17 cellular contexts compared by ENCODE assay signal in genomic region chr3:32354362-32354778, GRCh38. TPM values are rescaled to one million over a fixed set of nuclear protein-coding genes. Genes with fewer than 3 reads are reported as not detected.
DNase-seq lines count a peak whose midpoint lies in the region; ATAC-seq lines count a peak whose summit lies in the region.
"Had no signal": no experiment of that assay in that cellular context is flagged by ENCODE, and none has a peak within 500 bp of the region (broad histone marks: within the 10 kb centered on the region; RNA-seq: fewer than 3 reads in every experiment).

No MANE protein-coding gene starts in this region.

- no peaks in the 10 kb centered on the region for H3K36me3 ChIP-seq in HUES64 (ENCODE audit: insufficient read depth, low read length)
- H3K36me3 ChIP-seq: sigmoid colon had no signal

- ATAC-seq in HG03378 (IDR thresholded peaks at IDR 0.05; ENCODE audit: unreplicated experiment) (no peak), HG03280 (IDR thresholded peaks at IDR 0.05; ENCODE audit: unreplicated experiment) (no peak)
- ATAC-seq: WTC11 had no signal

- H3K9me3 ChIP-seq in HUES64 (ENCODE audit: insufficient read depth, low read depth, low read length), result no peaks in the 10 kb centered on the region
- H3K9me3 ChIP-seq: sigmoid colon, testis had no signal

- no peak overlapping the region for H3K4me3 ChIP-seq in HUES64 (ENCODE audit: low read length)
- H3K4me3 ChIP-seq: coronary artery, sigmoid colon, testis had no signal

- H3K4me1 ChIP-seq in HUES64 (ENCODE audit: insufficient read depth, low read length), result peaks cover 12% of the 10 kb centered on the region
- H3K4me1 ChIP-seq: sigmoid colon, testis had no signal

- H3K27me3 ChIP-seq in HUES64 (ENCODE audit: insufficient read depth, low read length), result no peaks in the 10 kb centered on the region
- H3K27me3 ChIP-seq: sigmoid colon, testis had no signal

- 0 out of 2 replicates have a peak overlapping the region, but pooled peaks have one; percentile 8 for H3K27ac ChIP-seq in HUES64 (ENCODE audit: low read depth, low read length)
- H3K27ac ChIP-seq: coronary artery, sigmoid colon, testis had no signal

- no peak overlapping the region for H3K9ac ChIP-seq in HUES64 (ENCODE audit: low read depth, low read length)

- WGBS in HUES64, result 76% methylated on average over 8 of the region's 8 CpGs

- peak; percentile 30 for DNase-seq in A172 (ENCODE audit: low spot score)
- DNase-seq in astrocyte of the hippocampus (ENCODE audit: low read depth, low spot score), result peak; percentile 47
- DNase-seq in lung microvascular endothelial cell (ENCODE audit: low read depth in 2 of 2), result peak; percentile 65 to 75
- DNase-seq in 8988T, result no peak
- no peak for DNase-seq in T1000 (lab: John Stamatoyannopoulos, UW)
- DNase-seq: activated effector memory CD4-positive, alpha-beta T cell treated with anti-CD3 and anti-CD28 coated beads, Interleukin-2, amount 50 U/mL, for 16 hours; aorta; GDM1; H7; NCI-H187 treated with DMSO at 0.1 percent for 48 hours; sigmoid colon; testis had no signal

RNA-seq across cellular contexts. Expression of gene CMTM7, which starts 37.3 kb away (rescaled TPM):
- total RNA-seq in A172 (2014; rRNA removed; shearing (Covaris generic)), result 8.5 and 13.9 TPM in 2 replicates
- 28.0 TPM for polyA plus RNA-seq in HUES64 (2013, experiment 1 of 2)
- polyA plus RNA-seq in HUES64 (2013, experiment 2 of 2), result 38.2 TPM
- total RNA-seq in lung microvascular endothelial cell, result 17.4 and 24.6 TPM in 2 replicates

Comparison
In these comparisons a context has a peak if more than half of its experiments do, and no peak if none do; other contexts are left out.
1. DNase-seq: peak in A172 (single experiment), astrocyte of the hippocampus (single experiment) and lung microvascular endothelial cell (2 of 2); none in 8988T (single experiment) and T1000 (single experiment).